ENCODE assay signal across 8 cellular contexts in genomic region chr1:41239988-41240610, GRCh38. TPM values are rescaled to one million over a fixed set of nuclear protein-coding genes. Genes with fewer than 3 reads are reported as not detected.
DNase-seq lines count a peak whose midpoint lies in the region; ATAC-seq, FAIRE-seq and TF ChIP-seq lines count a peak whose summit lies in the region.

No MANE protein-coding gene starts in this region.

- CTCF ChIA-PET in Panc1 (lab: Charles Lee) = interaction anchor here (0.7 kb wide), 1 partner anchor 393 kb away, joined by 3 read pairs; no protein-coding TSS in a partner anchor

- intact Hi-C loops in Panc1 (cut with micrococcal nuclease; ENCODE audit: unreplicated experiment) (no loop called here), sciatic nerve (cut with DNase I) (no loop called here)

- no peak for ATAC-seq in Panc1
- peak; percentile 64 for ATAC-seq in sciatic nerve

- in situ Hi-C loops in Panc1 (cut with HindIII; ENCODE audit: low pct_unique_long_range_greater_than_20kb, low sequenced_read_pairs) = no loop called here

- DNase-seq in Ammon's horn (ENCODE audit: low spot score) (peak; percentile 8), GM18507 (ENCODE audit: extremely low spot score, insufficient read length, low read depth) (no peak), Panc1 (ENCODE audit: low read depth, low spot score) (no peak), epithelial cell of prostate (ENCODE audit: low read depth, low spot score) (no peak), sciatic nerve (ENCODE audit: low spot score) (no peak), iPS-NIHi11 (ENCODE audit: low spot score) (no peak), NCI-H524 treated with DMSO at 0.1 percent for 48 hours (lab: John Stamatoyannopoulos, UW) (no peak), D341Med (ENCODE audit: low spot score) (no peak)

- no peaks in the 10 kb centered on the region for H3K9me3 ChIP-seq in Panc1 (ENCODE audit: control insufficient read depth, insufficient read depth, low read depth, low read length)

- H3K4me1 ChIP-seq in Panc1 (ENCODE audit: control insufficient read depth, insufficient read depth, low read length) = peaks cover 36% of the 10 kb centered on the region

- TF ChIP-seq CTCF in Panc1 (IDR thresholded peaks at IDR 0.05) = peak; percentile 21; the same call in 1 of the 2 replicates

- H3K27ac ChIP-seq in Panc1 (ENCODE audit: low read length) (peak overlapping the region; percentile 93; the same call in 1 of the 2 replicates), epithelial cell of prostate (peak overlapping the region; percentile 65)

- no peaks in the 10 kb centered on the region for H3K36me3 ChIP-seq in Panc1 (ENCODE audit: control insufficient read depth, insufficient read depth, low read length)

- FAIRE-seq in GM18507 (lab: Jason Lieb, UNC) = peak; percentile 47

- POLR2A ChIA-PET in Panc1 (lab: Charles Lee) = interaction anchor here (0.6 kb wide), 1 partner anchor 46 kb away, joined by 3 read pairs; no protein-coding TSS in a partner anchor

- H3K4me3 ChIP-seq in Panc1 (ENCODE audit: low read depth in 2 of 2, low read length in 2 of 2) = no peak overlapping the region

- BruUV-seq in Panc1 (replicated peaks; lab: Mats Ljungman, UMichigan) = TSS peak; percentile 66

- no peaks in the 10 kb centered on the region for H3K27me3 ChIP-seq in Panc1 (ENCODE audit: control insufficient read depth, insufficient read depth, low read length)

RNA-seq across cellular contexts. Expression of gene SCMH1, which starts 2.0 kb away (rescaled TPM):
- total RNA-seq in Panc1 (2021; ENCODE audit: unreplicated experiment) (42.7 TPM), sciatic nerve (48.9 TPM)
- 42.2 TPM for polyA plus RNA-seq in Panc1 (2012; ENCODE audit: insufficient read length)
